31 cellular contexts compared by ENCODE assay signal in the genomic region with DNA sequence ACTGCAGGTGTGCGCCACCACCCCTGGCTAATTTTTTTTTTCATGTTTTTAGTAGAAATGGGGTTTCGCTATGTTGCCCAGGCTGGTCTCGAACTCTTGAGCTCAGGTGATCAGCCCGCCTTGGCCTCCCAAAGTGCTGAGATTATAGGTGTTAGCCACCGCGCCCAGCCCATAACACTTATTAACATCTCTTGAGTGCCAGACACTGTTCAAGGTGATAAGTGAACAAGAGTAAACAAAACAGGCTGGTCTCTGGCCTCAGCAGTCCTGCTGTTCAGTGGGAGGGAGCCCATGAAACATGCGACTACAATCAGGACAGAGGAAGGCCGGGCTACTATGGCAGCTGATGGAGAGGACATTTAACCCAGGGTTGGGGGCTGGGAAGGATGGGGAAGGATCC. TPM values are rescaled to one million over a fixed set of nuclear protein-coding genes. Genes with fewer than 3 reads are reported as not detected.
"Had no signal": no experiment of that assay in that cellular context is flagged by ENCODE, and none has a peak within 500 bp of the region (broad histone marks: within the 10 kb centered on the region; RNA-seq: fewer than 3 reads in every experiment).

No MANE protein-coding gene starts in this region.

- H3K36me3 ChIP-seq: brain microvascular endothelial cell, Peyer's patch, WERI-Rb-1 had no signal

- H3K27ac Mint-ChIP-seq: activated CD4-positive, alpha-beta memory T cell treated with anti-CD3 and anti-CD28 coated beads, Interleukin-2, amount 10 ng/mL, durations not matched to agents 7 days and 5 days; activated CD8-positive, alpha-beta memory T cell treated with anti-CD3 and anti-CD28 coated beads, Interleukin-2, amount 10 ng/mL, durations not matched to agents 7 days and 5 days; activated naive CD8-positive, alpha-beta T cell treated with anti-CD3 and anti-CD28 coated beads for 36 hours had no signal

- H3K27me3 ChIP-seq: brain microvascular endothelial cell, Peyer's patch had no signal

- H3K4me1 Mint-ChIP-seq: activated CD4-positive, alpha-beta memory T cell treated with anti-CD3 and anti-CD28 coated beads, Interleukin-2, amount 10 ng/mL, durations not matched to agents 7 days and 5 days; activated CD8-positive, alpha-beta memory T cell treated with anti-CD3 and anti-CD28 coated beads, Interleukin-2, amount 10 ng/mL, durations not matched to agents 7 days and 5 days; activated naive CD8-positive, alpha-beta T cell treated with anti-CD3 and anti-CD28 coated beads for 36 hours had no signal

- H3K4me3 ChIP-seq: K562, Peyer's patch had no signal

- H3K4me1 ChIP-seq: Peyer's patch had no signal

- H3K36me3 Mint-ChIP-seq: activated CD8-positive, alpha-beta memory T cell treated with anti-CD3 and anti-CD28 coated beads, Interleukin-2, amount 10 ng/mL, durations not matched to agents 7 days and 5 days; activated naive CD8-positive, alpha-beta T cell treated with anti-CD3 and anti-CD28 coated beads for 36 hours had no signal

- H3K9me3 Mint-ChIP-seq: activated CD4-positive, alpha-beta memory T cell treated with anti-CD3 and anti-CD28 coated beads, Interleukin-2, amount 10 ng/mL, durations not matched to agents 7 days and 5 days; activated naive CD8-positive, alpha-beta T cell treated with anti-CD3 and anti-CD28 coated beads for 36 hours had no signal

- H3K9me3 ChIP-seq: Peyer's patch had no signal

- H3K4me3 Mint-ChIP-seq: activated CD4-positive, alpha-beta memory T cell treated with anti-CD3 and anti-CD28 coated beads, Interleukin-2, amount 10 ng/mL, durations not matched to agents 7 days and 5 days; activated CD8-positive, alpha-beta memory T cell treated with anti-CD3 and anti-CD28 coated beads, Interleukin-2, amount 10 ng/mL, durations not matched to agents 7 days and 5 days; activated naive CD8-positive, alpha-beta T cell treated with anti-CD3 and anti-CD28 coated beads for 36 hours had no signal

- H3K27ac ChIP-seq: brain microvascular endothelial cell, Peyer's patch, RWPE1, WERI-Rb-1 had no signal

- DNase-seq: activated CD4-positive, alpha-beta memory T cell treated with anti-CD3 and anti-CD28 coated beads, Interleukin-2, amount 10 ng/mL, durations not matched to agents 7 days and 5 days; activated CD4-positive, alpha-beta T cell treated with anti-CD3 and anti-CD28 coated beads for 1 hour; activated CD4-positive, alpha-beta T cell treated with anti-CD3 and anti-CD28 coated beads for 48 hours; activated CD4-positive, CD25-positive, alpha-beta regulatory T cell; activated CD8-positive, alpha-beta memory T cell treated with anti-CD3 and anti-CD28 coated beads for 24 hours; activated CD8-positive, alpha-beta memory T cell treated with anti-CD3 and anti-CD28 coated beads, Interleukin-2, amount 10 ng/mL, durations not matched to agents 7 days and 5 days; activated CD8-positive, alpha-beta memory T cell treated with anti-CD3 and anti-CD28 coated beads, Interleukin-2, amount 50 U/mL, for 48 hours; activated effector memory CD4-positive, alpha-beta T cell treated with Interleukin-2 at 50 U/mL for 16 hours; activated naive CD4-positive, alpha-beta T cell treated with anti-CD3 and anti-CD28 coated beads, Interleukin-2, amount 50 U/mL, for 16 hours; activated naive CD8-positive, alpha-beta T cell treated with anti-CD3 and anti-CD28 coated beads for 36 hours; activated T-cell treated with anti-CD3 and anti-CD28 coated beads, Interleukin-2, amount 50 U/mL, for 48 hours; amniotic stem cell; aorta; brain microvascular endothelial cell; central memory CD4-positive, alpha-beta T cell; NCI-H1105; NCI-H1417 treated with DMSO at 0.1 percent for 48 hours; NCI-H187 treated with DMSO at 0.1 percent for 48 hours; NCI-H2081; NCI-H2171 treated with DMSO at 0.1 percent for 48 hours; NCI-H2227 treated with DMSO at 0.1 percent for 48 hours; NCI-H446 treated with DMSO at 0.1 percent for 48 hours; NCI-H526; Peyer's patch; SIG-M5; SW 1271; T1000; WERI-Rb-1 had no signal

- ATAC-seq: activated CD8-positive, alpha-beta memory T cell treated with anti-CD3 and anti-CD28 coated beads, Interleukin-2, amount 10 ng/mL, durations not matched to agents 7 days and 5 days; K562; Right ventricle myocardium inferior had no signal

- H3K27me3 Mint-ChIP-seq: activated CD4-positive, alpha-beta memory T cell treated with anti-CD3 and anti-CD28 coated beads, Interleukin-2, amount 10 ng/mL, durations not matched to agents 7 days and 5 days; activated CD8-positive, alpha-beta memory T cell treated with anti-CD3 and anti-CD28 coated beads, Interleukin-2, amount 10 ng/mL, durations not matched to agents 7 days and 5 days; activated naive CD8-positive, alpha-beta T cell treated with anti-CD3 and anti-CD28 coated beads for 36 hours had no signal

RNA-seq across cellular contexts. Expression of a gene that starts 42.3 kb away (rescaled TPM):
- total RNA-seq: K562 had no signal
- polyA plus RNA-seq: K562 had no signal
